25 cellular contexts compared by ENCODE assay signal in the genomic region with DNA sequence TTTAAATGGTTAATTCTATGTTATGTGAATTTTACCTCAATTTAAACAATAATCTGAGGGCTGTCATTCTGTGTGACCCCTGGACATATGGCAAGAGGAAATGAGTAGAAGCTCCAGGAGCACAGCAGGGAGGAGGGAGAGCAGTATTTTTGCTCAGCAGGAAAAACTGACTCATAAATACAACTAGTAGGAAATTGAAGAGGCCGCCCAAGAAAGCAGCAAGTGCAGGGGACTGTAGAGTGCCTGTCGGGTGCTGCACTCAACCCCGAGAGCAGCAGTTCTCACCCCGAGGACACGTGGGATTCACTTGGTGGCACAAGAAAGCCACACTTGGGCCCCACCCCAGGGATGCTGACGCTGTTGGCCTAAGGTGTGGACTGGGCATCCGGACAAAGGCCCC.
A peak's percentile ranks its signal among the peaks of the same experiment; 100 is the strongest.
DNase-seq lines count a peak whose midpoint lies in the region; ATAC-seq and TF ChIP-seq lines count a peak whose summit lies in the region.
"Had no signal": no experiment of that assay in that cellular context is flagged by ENCODE, and none has a peak within 500 bp of the region (broad histone marks: within the 10 kb centered on the region; RNA-seq: fewer than 3 reads in every experiment).

No MANE protein-coding gene starts in this region.

- no peaks in the 10 kb centered on the region for H3K9me3 ChIP-seq in A673 (ENCODE audit: low read depth, low read length, poor library complexity, severe bottlenecking)
- H3K9me3 ChIP-seq: lower lobe of right lung, right lobe of liver, thyroid gland had no signal

- TF ChIP-seq CTCF in A673 (conservative IDR thresholded peaks at IDR 0.05; ENCODE audit: low read depth, low read length) = no peak
- TF ChIP-seq CTCF in endothelial cell (IDR thresholded peaks at IDR 0.05; ENCODE audit: unreplicated experiment) = no peak

- H3K27me3 Mint-ChIP-seq in endothelial cell (ENCODE audit: unreplicated experiment) = peaks cover 2% of the 10 kb centered on the region
- H3K27me3 Mint-ChIP-seq: T-cell had no signal

- no peak overlapping the region for H3K4me3 Mint-ChIP-seq in endothelial cell (ENCODE audit: unreplicated experiment)
- H3K4me3 Mint-ChIP-seq: nephron progenitor cell, T-cell had no signal

- DNase-seq in A673 (ENCODE audit: low spot score) (peak; percentile 68), HT1080 (ENCODE audit: low read depth) (peak; percentile 85), RKO (ENCODE audit: low spot score) (peak; percentile 21), endothelial cell (ENCODE audit: low spot score) (no peak), AML-193 (lab: John Stamatoyannopoulos, UW) (no peak), left lobe of liver (ENCODE audit: low spot score) (no peak)
- DNase-seq in stimulated activated CD4-positive, alpha-beta T cell treated with anti-CD3 and anti-CD28 coated beads, Interleukin-4, amount 100 ng/mL, for 4 hours = no peak
- DNase-seq: activated CD4-positive, alpha-beta T cell treated with anti-CD3 and anti-CD28 coated beads for 4 hours; activated naive CD4-positive, alpha-beta T cell treated with Interleukin-2 at 50 U/mL for 16 hours; activated T-cell treated with anti-CD3 and anti-CD28 coated beads, Interleukin-2, amount 50 U/mL, for 48 hours; DND-41; glutamatergic neuron; lower lobe of right lung; NCI-H1092 treated with DMSO at 0.1 percent for 48 hours; NCI-H1930; NCI-H226; NCI-H774; nephron progenitor cell; SHP77 treated with DMSO at 0.1 percent for 48 hours; stimulated activated naive CD4-positive, alpha-beta T cell treated with Interleukin-2 at 50 U/mL for 16 hours; T-cell; thyroid gland had no signal

- no TSS peak for BruUV-seq in A673 (replicated peaks; lab: Mats Ljungman, UMichigan)

- CTCF ChIA-PET in A673 (lab: Charles Lee) = no interaction called here

- H3K4me1 ChIP-seq in A673 (ENCODE audit: insufficient read depth, low read length, poor library complexity, severe bottlenecking) = peaks cover 9% of the 10 kb centered on the region

- H3K4me3 ChIP-seq in A673 (ENCODE audit: low read depth, low read length, poor library complexity, severe bottlenecking) = no peak overlapping the region
- H3K4me3 ChIP-seq: lower lobe of right lung, right lobe of liver, thyroid gland had no signal

- peak overlapping the region; percentile 19 for H3K27ac Mint-ChIP-seq in endothelial cell (ENCODE audit: unreplicated experiment)
- H3K27ac Mint-ChIP-seq: nephron progenitor cell, T-cell had no signal

- H3K36me3 ChIP-seq in A673 (ENCODE audit: insufficient read depth, low read length, poor library complexity, severe bottlenecking) = no peaks in the 10 kb centered on the region
- H3K36me3 ChIP-seq: lower lobe of right lung, right lobe of liver, thyroid gland had no signal

- no peaks in the 10 kb centered on the region for H3K9me3 Mint-ChIP-seq in endothelial cell (ENCODE audit: unreplicated experiment)
- H3K9me3 Mint-ChIP-seq: nephron progenitor cell, T-cell had no signal

- intact Hi-C loops in A673 (cut with micrococcal nuclease; ENCODE audit: unreplicated experiment) = no loop called here

- peaks cover 22% of the 10 kb centered on the region for H3K36me3 Mint-ChIP-seq in endothelial cell (ENCODE audit: low read depth, unreplicated experiment)
- H3K36me3 Mint-ChIP-seq: T-cell had no signal

- no peak overlapping the region for H3K27ac ChIP-seq in A673 (ENCODE audit: low read depth, low read length, poor library complexity, severe bottlenecking)
- H3K27ac ChIP-seq: C4-2B, lower lobe of right lung, right lobe of liver, thyroid gland had no signal

- H3K27me3 ChIP-seq in A673 (replicated peaks; ENCODE audit: insufficient read depth, low read depth, low read length, poor library complexity) = no peaks in the 10 kb centered on the region
- H3K27me3 ChIP-seq: right lobe of liver, thyroid gland had no signal

- POLR2A ChIA-PET in A673 (lab: Charles Lee; ENCODE audit: low non-redundant PET) = no interaction called here

- ATAC-seq in left lobe of liver (no peak), GM18868 (IDR thresholded peaks at IDR 0.05; ENCODE audit: unreplicated experiment) (no peak)
- ATAC-seq: lower lobe of right lung, right lobe of liver, T-cell had no signal

- peaks cover 70% of the 10 kb centered on the region for H3K4me1 Mint-ChIP-seq in endothelial cell (ENCODE audit: unreplicated experiment)

Comparison
In these comparisons a context has a peak if more than half of its experiments do, and no peak if none do; other contexts are left out.
1. DNase-seq: peak in A673 (single experiment), HT1080 (single experiment) and RKO (single experiment); none in endothelial cell (single experiment), AML-193 (0 of 2), left lobe of liver (single experiment) and stimulated activated CD4-positive, alpha-beta T cell treated with anti-CD3 and anti-CD28 coated beads, Interleukin-4, amount 100 ng/mL, for 4 hours (0 of 2).